8 cellular contexts compared by ENCODE assay signal in the genomic region with DNA sequence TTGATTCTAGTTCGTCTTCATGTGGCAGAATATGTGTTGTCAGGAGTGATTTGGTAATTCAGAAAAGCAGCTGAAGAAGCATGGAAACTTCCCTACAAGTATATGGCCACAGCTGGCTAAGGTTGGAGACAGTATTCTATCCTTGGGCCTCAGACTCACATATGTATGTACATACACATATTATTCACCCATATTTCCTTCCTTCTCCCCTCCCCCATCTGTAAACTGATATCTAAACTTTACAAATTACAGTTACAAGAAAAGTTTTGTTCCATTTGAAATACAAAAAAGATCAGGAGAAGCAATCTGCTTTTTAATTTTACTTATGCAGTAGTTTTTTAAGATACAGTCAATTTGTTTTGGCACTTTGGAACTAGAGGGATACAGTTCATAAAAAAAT. TPM values are rescaled to one million over a fixed set of nuclear protein-coding genes. Genes with fewer than 3 reads are reported as not detected.
DNase-seq lines count a peak whose midpoint lies in the region; ATAC-seq, FAIRE-seq and TF ChIP-seq lines count a peak whose summit lies in the region.

No MANE protein-coding gene starts in this region.

- intact Hi-C loops in Calu3 (cut with micrococcal nuclease; ENCODE audit: unreplicated experiment) (loop anchor here (10.0 kb wide), 1 partner anchor 387 kb away; no protein-coding TSS in a partner anchor), mammary epithelial cell (cut with micrococcal nuclease) (loop anchor here (2.0 to 5.0 kb wide), 4 partner anchors 13 to 379 kb away; no protein-coding TSS in a partner anchor)

- H3K9me2 ChIP-seq in Karpas-422 (replicated peaks; ENCODE audit: insufficient read depth, low read length) = no peaks in the 10 kb centered on the region

- H3K4me1 ChIP-seq in Karpas-422 (ENCODE audit: low read length) = peaks cover 53% of the 10 kb centered on the region
- peaks cover 15% of the 10 kb centered on the region for H3K4me1 ChIP-seq in mammary epithelial cell (ENCODE audit: insufficient read depth, low read length)

- no peak for DNase-seq in Calu3
- no peak for DNase-seq in Karpas-422
- no peak for DNase-seq in mammary epithelial cell
- no peak for DNase-seq in AG20443 (ENCODE audit: low spot score)
- DNase-seq in HEK293T (ENCODE audit: extremely low spot score) = no peak
- DNase-seq in RCC 7860 (ENCODE audit: low spot score) = no peak

- WGBS in mammary epithelial cell (ENCODE audit: low coverage, missing lambda C conversion rate) = 0% methylated on average over 1 of the region's 1 CpG

- H3K27me3 ChIP-seq in Karpas-422 (ENCODE audit: low read length) = no peaks in the 10 kb centered on the region
- no peaks in the 10 kb centered on the region for H3K27me3 ChIP-seq in mammary epithelial cell (ENCODE audit: insufficient read depth, low read length)

- BruUV-seq in Calu3 (replicated peaks; lab: Mats Ljungman, UMichigan) (no TSS peak), mammary epithelial cell (replicated peaks; lab: Mats Ljungman, UMichigan) (no TSS peak)

- H3K27ac ChIP-seq in Karpas-422 (ENCODE audit: low read length) (peak overlapping the region; percentile 97), mammary epithelial cell (ENCODE audit: insufficient read depth, low read depth, low read length) (peak overlapping the region; percentile 73)

- TF ChIP-seq CTCF in Calu3 (IDR thresholded peaks at IDR 0.05; ENCODE audit: unreplicated experiment) = no peak
- no peak for TF ChIP-seq CTCF in mammary epithelial cell (conservative IDR thresholded peaks at IDR 0.05 in 1 of 2, IDR thresholded peaks at IDR 0.05 in 1 of 2; ENCODE audit: extremely low read depth in 1 of 2, insufficient read depth in 1 of 2, low read depth in 1 of 2, low read length in 2 of 2)
- TF ChIP-seq CTCF in nephron (IDR thresholded peaks at IDR 0.05; ENCODE audit: unreplicated experiment in 3 of 3) = no peak

- peaks cover 75% of the 10 kb centered on the region for H3K79me2 ChIP-seq in Karpas-422 (ENCODE audit: low read length)
- H3K79me2 ChIP-seq in mammary epithelial cell (ENCODE audit: insufficient read depth, low read length) = peaks cover 78% of the 10 kb centered on the region

- POLR2A ChIA-PET in HEK293T (lab: Yijun Ruan, JAX) = interaction anchor here (0.6 kb wide), 1 partner anchor 209 kb away, joined by 3 read pairs; no protein-coding TSS in a partner anchor

- no peaks in the 10 kb centered on the region for H3K9me3 Mint-ChIP-seq in Calu3 (ENCODE audit: low read depth, unreplicated experiment)
- H3K9me3 Mint-ChIP-seq in nephron = peaks cover 14% of the 10 kb centered on the region

- CTCF ChIA-PET in Calu3 (lab: Charles Lee) = no interaction called here
- CTCF ChIA-PET in mammary epithelial cell (lab: Charles Lee; ENCODE audit: low non-redundant PET) = interaction anchor here (0.7 kb wide), 1 partner anchor 116 kb away, joined by 7 read pairs; no protein-coding TSS in a partner anchor
- CTCF ChIA-PET in HEK293T (lab: Yijun Ruan, JAX) = no interaction called here

- H3K36me3 Mint-ChIP-seq in Calu3 (ENCODE audit: insufficient read depth, unreplicated experiment) (peaks cover 76% of the 10 kb centered on the region), nephron (ENCODE audit: low read depth) (peaks cover 54% of the 10 kb centered on the region)

- H3K9ac ChIP-seq in Karpas-422 (ENCODE audit: low read length) (peak overlapping the region; percentile 99), mammary epithelial cell (ENCODE audit: insufficient read depth, low read length) (peak overlapping the region; percentile 91)

- peaks cover 52% of the 10 kb centered on the region for H3K36me3 ChIP-seq in Karpas-422 (ENCODE audit: insufficient read depth, low read length)
- H3K36me3 ChIP-seq in mammary epithelial cell (ENCODE audit: insufficient read depth, low read length) = no peaks in the 10 kb centered on the region

- H3K4me1 Mint-ChIP-seq in Calu3 (ENCODE audit: low read depth, unreplicated experiment) (peaks cover 45% of the 10 kb centered on the region), nephron (peaks cover 56% of the 10 kb centered on the region)

- H4K20me1 ChIP-seq in Karpas-422 (ENCODE audit: insufficient read depth, low read depth, low read length) = peaks cover 10% of the 10 kb centered on the region; the same call in 1 of the 2 replicates
- H4K20me1 ChIP-seq in mammary epithelial cell (ENCODE audit: insufficient read depth, low read length) = no peaks in the 10 kb centered on the region

- H3K27ac Mint-ChIP-seq in Calu3 (ENCODE audit: unreplicated experiment) (peak overlapping the region; percentile 71), nephron (peak overlapping the region; percentile 88 to 99 (median 98))

- FAIRE-seq in RCC 7860 (lab: Jason Lieb, UNC) = no peak

- H3K4me3 Mint-ChIP-seq in Calu3 (ENCODE audit: low read depth, unreplicated experiment) (peak overlapping the region; percentile 96), nephron (peak overlapping the region; percentile 93 to 98 (median 96))

- dilution Hi-C loops in mammary epithelial cell (cut with HindIII; ENCODE audit: low sequenced_read_pairs) = no loop called here

- no peak overlapping the region for H2AFZ ChIP-seq in Karpas-422 (ENCODE audit: low read length)
- no peak overlapping the region for H2AFZ ChIP-seq in mammary epithelial cell (ENCODE audit: low read depth, low read length)

- H3K9me3 ChIP-seq in Karpas-422 (ENCODE audit: low read length) (no peaks in the 10 kb centered on the region), mammary epithelial cell (replicated peaks; ENCODE audit: insufficient read depth, low read length) (no peaks in the 10 kb centered on the region)

- H3K4me2 ChIP-seq in Karpas-422 (ENCODE audit: low read depth, low read length, poor library complexity, severe bottlenecking) (peak overlapping the region; percentile 75), mammary epithelial cell (ENCODE audit: insufficient read depth, low read depth, low read length) (peak overlapping the region; percentile 77)

- in situ Hi-C loops in mammary epithelial cell (cut with MboI; ENCODE audit: low sequenced_read_pairs in 2 of 2) = no loop called here

- H3K27me3 Mint-ChIP-seq in Calu3 (ENCODE audit: unreplicated experiment) (no peaks in the 10 kb centered on the region), nephron (ENCODE audit: low read depth) (no peaks in the 10 kb centered on the region)

- ATAC-seq in GM18868 (IDR thresholded peaks at IDR 0.05; ENCODE audit: unreplicated experiment) = no peak

- H3K4me3 ChIP-seq in Karpas-422 (ENCODE audit: low read length) = peak overlapping the region; percentile 80
- H3K4me3 ChIP-seq in mammary epithelial cell (replicated peaks in 1 of 3; ENCODE audit: insufficient read depth in 1 of 3, low read depth in 2 of 3, low read length in 3 of 3) = peak overlapping the region; percentile 73 to 98 (median 96)

TF ChIP-seq in HEK293T, 16 proteins besides CTCF, POLR2A, EP300 and RAD21:
- no peak for TF ChIP-seq CTBP1 (IDR thresholded peaks at IDR 0.05; ENCODE audit: borderline replicate concordance)
- TF ChIP-seq ARNT (IDR thresholded peaks at IDR 0.05) = no peak
- no peak for TF ChIP-seq FOXK2 (IDR thresholded peaks at IDR 0.05)
- no peak for TF ChIP-seq TARDBP (IDR thresholded peaks at IDR 0.05)

RNA-seq across cellular contexts. Expression of a gene that starts 3.1 kb away (rescaled TPM):
- total RNA-seq in Calu3 (2022) (78.0 and 82.5 TPM in 2 replicates), mammary epithelial cell (10 to 100 TPM; 64.1 to 79.5 TPM)
- 109 and 139 TPM in 2 replicates for total RNA-seq in Karpas-422 (2014; rRNA removed; shearing (Covaris generic); ENCODE audit: low replicate concordance)
- 28.5 TPM for polyA plus RNA-seq in mammary epithelial cell
- 87.4 TPM for polyA minus RNA-seq in mammary epithelial cell
